ENCODE assay signal across 8 cellular contexts in genomic region chr14:72892103-72892878, GRCh38. TPM values are rescaled to one million over a fixed set of nuclear protein-coding genes. Genes with fewer than 3 reads are reported as not detected.
DNase-seq lines count a peak whose midpoint lies in the region; ATAC-seq, FAIRE-seq and TF ChIP-seq lines count a peak whose summit lies in the region.

No MANE protein-coding gene starts in this region.

- no peaks in the 10 kb centered on the region for H3K4me1 ChIP-seq in pancreas

- H3K9me3 ChIP-seq in pancreas = no peaks in the 10 kb centered on the region

- intact Hi-C loops in CD14-positive monocyte (cut with micrococcal nuclease) (no loop called here), pancreas (cut with DNase I) (no loop called here)

- H3K27me3 Mint-ChIP-seq in CD14-positive monocyte (ENCODE audit: low read depth in 3 of 3) = peaks cover 84 to 91% (median 84%) of the 10 kb centered on the region in 3 donors
- H3K27me3 Mint-ChIP-seq in IgD-negative memory B cell = peaks cover 11% of the 10 kb centered on the region

- peaks cover 0 to 7% (median 0%) of the 10 kb centered on the region in 4 donors for H3K27me3 ChIP-seq in pancreas

- peaks cover 13 to 17% of the 10 kb centered on the region in 2 donors for H3K36me3 Mint-ChIP-seq in CD14-positive monocyte
- peaks cover 3% of the 10 kb centered on the region for H3K36me3 Mint-ChIP-seq in IgD-negative memory B cell

- DNase-seq in CD14-positive monocyte (ENCODE audit: low spot score) (no peak), fibroblast of peridontal ligament (ENCODE audit: extremely low read depth) (peak; percentile 46), pancreas (peak in 4 of 6 donors; percentile 10 to 67 (median 36)), NCI-H1092 treated with DMSO at 0.1 percent for 48 hours (lab: John Stamatoyannopoulos, UW) (no peak), NCI-H446 treated with DMSO at 0.1 percent for 48 hours (lab: John Stamatoyannopoulos, UW) (no peak)
- DNase-seq in activated CD8-positive, alpha-beta memory T cell treated with anti-CD3 and anti-CD28 coated beads, Interleukin-2, amount 50 U/mL, for 48 hours = peak; percentile 59

- H3K4me3 Mint-ChIP-seq in CD14-positive monocyte (peak overlapping the region; percentile 74 to 91), IgD-negative memory B cell (peak overlapping the region; percentile 94 to 99 (median 98))

- H3K4me1 Mint-ChIP-seq in CD14-positive monocyte = peaks cover 34% of the 10 kb centered on the region
- H3K4me1 Mint-ChIP-seq in IgD-negative memory B cell = peaks cover 15 to 28% (median 25%) of the 10 kb centered on the region in 3 donors

- TF ChIP-seq CTCF in CD14-positive monocyte (IDR thresholded peaks at IDR 0.05) (no peak), pancreas (IDR thresholded peaks at IDR 0.05) (no peak)

- H3K27ac Mint-ChIP-seq in CD14-positive monocyte (peak overlapping the region in 1 of 7 donors; percentile 33), IgD-negative memory B cell (peak overlapping the region in 2 of 3 donors; percentile 30 to 84)

- H3K9me3 Mint-ChIP-seq in CD14-positive monocyte = peaks cover 0 to 29% (median 17%) of the 10 kb centered on the region in 7 donors
- no peaks in the 10 kb centered on the region for H3K9me3 Mint-ChIP-seq in IgD-negative memory B cell

- no peak for ATAC-seq in pancreas
- ATAC-seq in GM19467 (IDR thresholded peaks at IDR 0.05; ENCODE audit: unreplicated experiment) = no peak

- no peaks in the 10 kb centered on the region for H3K36me3 ChIP-seq in pancreas

- no peak overlapping the region for H3K27ac ChIP-seq in pancreas

- H3K4me3 ChIP-seq in pancreas = peak overlapping the region in 3 of 4 donors; percentile 59 to 74 (median 68)

- FAIRE-seq in pancreas (lab: Jason Lieb, UNC) = no peak

- WGBS in pancreas, 2 donors = 0 to 1% methylated on average over 47 of the region's 47 CpGs

RNA-seq across cellular contexts. Expression of gene DPF3, which starts 1.6 kb away (rescaled TPM):
- under 1 TPM in 1 of 2 donors, not detected in 1; 0.33 TPM for polyA plus RNA-seq in CD14-positive monocyte
- polyA plus RNA-seq in IgD-negative memory B cell = 6.0 TPM
- total RNA-seq in pancreas = 1 to 10 TPM in 3 of 6 donors, under 1 TPM in 3; 0.14 to 1.3 (median 1.1) TPM
- under 1 TPM; 0.46 to 0.77 TPM for polyA plus RNA-seq in pancreas

RNA-seq across cellular contexts. Expression of gene DCAF4, which starts 34.0 kb away (rescaled TPM):
- polyA plus RNA-seq in CD14-positive monocyte (1 to 10 TPM; 1.1 to 2.3 TPM), IgD-negative memory B cell (21.0 TPM), pancreas (10 to 100 TPM in 1 of 2 donors, 1 to 10 TPM in 1; 7.8 to 10.6 TPM)
- 10 to 100 TPM in 4 of 6 donors, 1 to 10 TPM in 2; 8.0 to 14.5 (median 12.2) TPM for total RNA-seq in pancreas

Comparison
In these comparisons a context has a peak if more than half of its experiments do, and no peak if none do; other contexts are left out.
1. DNase-seq: peak in activated CD8-positive, alpha-beta memory T cell treated with anti-CD3 and anti-CD28 coated beads, Interleukin-2, amount 50 U/mL, for 48 hours (single experiment), fibroblast of peridontal ligament (single experiment) and pancreas (4 of 6); none in CD14-positive monocyte (single experiment), NCI-H1092 treated with DMSO at 0.1 percent for 48 hours (single experiment) and NCI-H446 treated with DMSO at 0.1 percent for 48 hours (single experiment).